14 cellular contexts compared by ENCODE assay signal in the genomic region with DNA sequence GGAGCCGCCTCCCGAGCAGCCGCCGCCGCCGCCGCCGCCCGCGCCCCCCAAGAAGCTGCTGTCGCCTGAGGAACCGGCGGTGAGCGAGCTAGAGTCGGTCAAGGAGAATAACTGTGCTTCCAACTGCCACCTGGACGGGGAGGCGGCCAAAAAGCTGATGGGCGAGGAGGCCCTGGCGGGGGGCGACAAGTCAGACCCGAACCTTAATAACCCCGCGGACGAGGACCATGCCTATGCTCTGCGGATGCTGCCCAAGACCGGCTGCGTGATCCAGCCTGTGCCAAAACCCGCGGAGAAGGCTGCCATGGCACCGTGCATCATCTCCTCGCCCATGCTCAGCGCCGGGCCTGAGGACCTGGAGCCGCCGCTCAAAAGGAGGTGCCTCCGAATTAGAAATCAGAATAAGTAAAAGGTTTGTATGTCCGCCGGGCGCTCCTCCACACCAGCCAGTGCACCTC.
A peak's percentile ranks its signal among the peaks of the same experiment; 100 is the strongest.
DNase-seq lines count a peak whose midpoint lies in the region; ATAC-seq and TF ChIP-seq lines count a peak whose summit lies in the region.
"Had no signal": no experiment of that assay in that cellular context is flagged by ENCODE, and none has a peak within 500 bp of the region (broad histone marks: within the 10 kb centered on the region; RNA-seq: fewer than 3 reads in every experiment).

No MANE protein-coding gene starts in this region.

- no peaks in the 10 kb centered on the region for H3K4me1 ChIP-seq in hepatocyte (ENCODE audit: insufficient read depth)

- TF ChIP-seq CTCF in WTC11 (IDR thresholded peaks at IDR 0.05), result no peak
- TF ChIP-seq CTCF in hepatocyte (IDR thresholded peaks at IDR 0.05; ENCODE audit: poor library complexity), result no peak

- peak overlapping the region; percentile 11 for H3K4me3 Mint-ChIP-seq in activated naive CD4-positive, alpha-beta T cell treated with anti-CD3 and anti-CD28 coated beads for 36 hours
- H3K4me3 Mint-ChIP-seq in activated naive CD4-positive, alpha-beta T cell treated with anti-CD3 and anti-CD28 coated beads, Interleukin-2, amount 10 ng/mL, durations not matched to agents 7 days and 5 days, result no peak overlapping the region
- H3K4me3 Mint-ChIP-seq in WTC11, result peak overlapping the region; percentile 45
- peak overlapping the region; percentile 44 to 65 for H3K4me3 Mint-ChIP-seq in stimulated activated naive B cell treated with anti-CD40 and anti-IgM and Interleukin-4, amounts not matched to agents 10 μg/mL and 1 μg/mL and 100 μg/mL, for 72 hours

- no peak; the same call in 1 of the 2 replicates for ATAC-seq in WTC11
- ATAC-seq in stimulated activated naive B cell treated with anti-CD40 and anti-IgM and Interleukin-4, amounts not matched to agents 10 μg/mL and 1 μg/mL and 100 μg/mL, for 72 hours (replicated peaks), result no peak
- ATAC-seq in HG02798 (IDR thresholded peaks at IDR 0.05; ENCODE audit: poor library complexity, unreplicated experiment), result no peak

- no peaks in the 10 kb centered on the region for H3K9me3 Mint-ChIP-seq in activated naive CD4-positive, alpha-beta T cell treated with anti-CD3 and anti-CD28 coated beads for 36 hours
- no peaks in the 10 kb centered on the region for H3K9me3 Mint-ChIP-seq in activated naive CD4-positive, alpha-beta T cell treated with anti-CD3 and anti-CD28 coated beads, Interleukin-2, amount 10 ng/mL, durations not matched to agents 7 days and 5 days
- no peaks in the 10 kb centered on the region for H3K9me3 Mint-ChIP-seq in WTC11
- H3K9me3 Mint-ChIP-seq in stimulated activated naive B cell treated with anti-CD40 and anti-IgM and Interleukin-4, amounts not matched to agents 10 μg/mL and 1 μg/mL and 100 μg/mL, for 72 hours, result no peaks in the 10 kb centered on the region

- H3K27me3 Mint-ChIP-seq in activated naive CD4-positive, alpha-beta T cell treated with anti-CD3 and anti-CD28 coated beads for 36 hours (ENCODE audit: low read depth), result peaks cover 58% of the 10 kb centered on the region
- H3K27me3 Mint-ChIP-seq in activated naive CD4-positive, alpha-beta T cell treated with anti-CD3 and anti-CD28 coated beads, Interleukin-2, amount 10 ng/mL, durations not matched to agents 7 days and 5 days, result peaks cover 81% of the 10 kb centered on the region
- H3K27me3 Mint-ChIP-seq in WTC11 (ENCODE audit: low read depth), result peaks cover 33% of the 10 kb centered on the region
- peaks cover 25 to 33% of the 10 kb centered on the region in 2 donors for H3K27me3 Mint-ChIP-seq in stimulated activated naive B cell treated with anti-CD40 and anti-IgM and Interleukin-4, amounts not matched to agents 10 μg/mL and 1 μg/mL and 100 μg/mL, for 72 hours

- H3K27ac ChIP-seq in hepatocyte, result no peak overlapping the region
- H3K27ac ChIP-seq: adrenal gland had no signal

- no peak overlapping the region for H3K27ac Mint-ChIP-seq in activated naive CD4-positive, alpha-beta T cell treated with anti-CD3 and anti-CD28 coated beads for 36 hours
- no peak overlapping the region for H3K27ac Mint-ChIP-seq in activated naive CD4-positive, alpha-beta T cell treated with anti-CD3 and anti-CD28 coated beads, Interleukin-2, amount 10 ng/mL, durations not matched to agents 7 days and 5 days
- no peak overlapping the region for H3K27ac Mint-ChIP-seq in WTC11
- H3K27ac Mint-ChIP-seq in stimulated activated naive B cell treated with anti-CD40 and anti-IgM and Interleukin-4, amounts not matched to agents 10 μg/mL and 1 μg/mL and 100 μg/mL, for 72 hours, result peak overlapping the region; percentile 37

- no peaks in the 10 kb centered on the region for H3K36me3 ChIP-seq in hepatocyte (replicated peaks; ENCODE audit: insufficient read depth, low read depth)
- H3K36me3 ChIP-seq: adrenal gland, MG63 had no signal

- H3K36me3 Mint-ChIP-seq in activated naive CD4-positive, alpha-beta T cell treated with anti-CD3 and anti-CD28 coated beads for 36 hours (ENCODE audit: low read depth), result no peaks in the 10 kb centered on the region
- no peaks in the 10 kb centered on the region for H3K36me3 Mint-ChIP-seq in activated naive CD4-positive, alpha-beta T cell treated with anti-CD3 and anti-CD28 coated beads, Interleukin-2, amount 10 ng/mL, durations not matched to agents 7 days and 5 days
- no peaks in the 10 kb centered on the region for H3K36me3 Mint-ChIP-seq in WTC11
- peaks cover 3 to 9% of the 10 kb centered on the region in 2 donors for H3K36me3 Mint-ChIP-seq in stimulated activated naive B cell treated with anti-CD40 and anti-IgM and Interleukin-4, amounts not matched to agents 10 μg/mL and 1 μg/mL and 100 μg/mL, for 72 hours

- H3K4me3 ChIP-seq in hepatocyte, result no peak overlapping the region
- H3K4me3 ChIP-seq: MG63 had no signal

- no peaks in the 10 kb centered on the region for H4K20me1 ChIP-seq in hepatocyte (ENCODE audit: insufficient read depth, poor library complexity, severe bottlenecking)

- no peak for DNase-seq in activated naive CD4-positive, alpha-beta T cell treated with anti-CD3 and anti-CD28 coated beads for 36 hours
- DNase-seq in activated naive CD4-positive, alpha-beta T cell treated with anti-CD3 and anti-CD28 coated beads, Interleukin-2, amount 10 ng/mL, durations not matched to agents 7 days and 5 days, result no peak
- DNase-seq in WTC11 (ENCODE audit: low spot score) (no peak), hepatocyte (ENCODE audit: low spot score) (no peak), SW 1271 (lab: John Stamatoyannopoulos, UW) (no peak), SIG-M5 (lab: John Stamatoyannopoulos, UW) (no peak)
- DNase-seq in stimulated activated naive B cell treated with anti-CD40 and anti-IgM and Interleukin-4, amounts not matched to agents 10 μg/mL and 1 μg/mL and 100 μg/mL, for 72 hours, result no peak
- DNase-seq: adrenal gland, kidney glomerular epithelial cell, MG63, NCI-H2081 treated with DMSO at 0.1 percent for 48 hours, NCI-H524 treated with DMSO at 0.1 percent for 48 hours had no signal

- H3K4me1 Mint-ChIP-seq in activated naive CD4-positive, alpha-beta T cell treated with anti-CD3 and anti-CD28 coated beads for 36 hours (ENCODE audit: low read depth), result peaks cover 9% of the 10 kb centered on the region
- H3K4me1 Mint-ChIP-seq in activated naive CD4-positive, alpha-beta T cell treated with anti-CD3 and anti-CD28 coated beads, Interleukin-2, amount 10 ng/mL, durations not matched to agents 7 days and 5 days, result peaks cover 7% of the 10 kb centered on the region
- H3K4me1 Mint-ChIP-seq in WTC11, result peaks cover 9% of the 10 kb centered on the region
- peaks cover 26 to 56% of the 10 kb centered on the region in 2 donors for H3K4me1 Mint-ChIP-seq in stimulated activated naive B cell treated with anti-CD40 and anti-IgM and Interleukin-4, amounts not matched to agents 10 μg/mL and 1 μg/mL and 100 μg/mL, for 72 hours

- POLR2A ChIA-PET in WTC11 (lab: Charles Lee), result interaction anchor here (0.5 kb wide), 1 partner anchor 14 kb away, joined by 3 read pairs; no protein-coding TSS in a partner anchor

- H3K9me2 ChIP-seq in hepatocyte (replicated peaks; ENCODE audit: insufficient read depth), result no peaks in the 10 kb centered on the region
- H3K9me2 ChIP-seq: SK-N-SH had no signal

- H3K4me2 ChIP-seq in hepatocyte, result peak overlapping the region; percentile 67
- H3K4me2 ChIP-seq: SK-N-SH had no signal

- H3K9me3 ChIP-seq in hepatocyte (ENCODE audit: low read depth), result no peaks in the 10 kb centered on the region
- H3K9me3 ChIP-seq: adrenal gland, MG63, SK-N-SH had no signal

- intact Hi-C loops in activated naive CD4-positive, alpha-beta T cell treated with anti-CD3 and anti-CD28 coated beads for 36 hours (cut with micrococcal nuclease), result no loop called here

- CTCF ChIA-PET in activated naive CD4-positive, alpha-beta T cell treated with anti-CD3 and anti-CD28 coated beads for 36 hours (lab: Charles Lee), result no interaction called here
- CTCF ChIA-PET in activated naive CD4-positive, alpha-beta T cell treated with anti-CD3 and anti-CD28 coated beads, Interleukin-2, amount 10 ng/mL, durations not matched to agents 7 days and 5 days (lab: Charles Lee), result no interaction called here
- CTCF ChIA-PET in WTC11 (lab: Charles Lee), result interaction anchor here (1.1 to 1.9 kb wide), 4 partner anchors 124 to 456 kb away, joined by 3 to 9 read pairs (median 4); a partner anchor contains a TSS

- peaks cover 6% of the 10 kb centered on the region for H3K27me3 ChIP-seq in hepatocyte
- H3K27me3 ChIP-seq: adrenal gland had no signal

- no peak overlapping the region for H2AFZ ChIP-seq in hepatocyte

- WGBS in hepatocyte (ENCODE audit: low lambda C conversion rate, missing lambda C conversion rate), result 60% methylated on average over 39 of the region's 39 CpGs

- no peaks in the 10 kb centered on the region for H3K79me2 ChIP-seq in hepatocyte

TF ChIP-seq in WTC11, 78 proteins besides CTCF, POLR2A, EP300 and RAD21 (continues in another document):
- TF ChIP-seq, protein P1, sequence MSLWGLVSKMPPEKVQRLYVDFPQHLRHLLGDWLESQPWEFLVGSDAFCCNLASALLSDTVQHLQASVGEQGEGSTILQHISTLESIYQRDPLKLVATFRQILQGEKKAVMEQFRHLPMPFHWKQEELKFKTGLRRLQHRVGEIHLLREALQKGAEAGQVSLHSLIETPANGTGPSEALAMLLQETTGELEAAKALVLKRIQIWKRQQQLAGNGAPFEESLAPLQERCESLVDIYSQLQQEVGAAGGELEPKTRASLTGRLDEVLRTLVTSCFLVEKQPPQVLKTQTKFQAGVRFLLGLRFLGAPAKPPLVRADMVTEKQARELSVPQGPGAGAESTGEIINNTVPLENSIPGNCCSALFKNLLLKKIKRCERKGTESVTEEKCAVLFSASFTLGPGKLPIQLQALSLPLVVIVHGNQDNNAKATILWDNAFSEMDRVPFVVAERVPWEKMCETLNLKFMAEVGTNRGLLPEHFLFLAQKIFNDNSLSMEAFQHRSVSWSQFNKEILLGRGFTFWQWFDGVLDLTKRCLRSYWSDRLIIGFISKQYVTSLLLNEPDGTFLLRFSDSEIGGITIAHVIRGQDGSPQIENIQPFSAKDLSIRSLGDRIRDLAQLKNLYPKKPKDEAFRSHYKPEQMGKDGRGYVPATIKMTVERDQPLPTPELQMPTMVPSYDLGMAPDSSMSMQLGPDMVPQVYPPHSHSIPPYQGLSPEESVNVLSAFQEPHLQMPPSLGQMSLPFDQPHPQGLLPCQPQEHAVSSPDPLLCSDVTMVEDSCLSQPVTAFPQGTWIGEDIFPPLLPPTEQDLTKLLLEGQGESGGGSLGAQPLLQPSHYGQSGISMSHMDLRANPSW (CRISPR knock-in tag; conservative IDR thresholded peaks at IDR 0.05; ENCODE audit: low read depth), result no peak
- TF ChIP-seq ZNF423 (CRISPR knock-in tag; IDR thresholded peaks at IDR 0.05) (no peak), ZNF219 (CRISPR knock-in tag; IDR thresholded peaks at IDR 0.05; ENCODE audit: borderline replicate concordance) (no peak), CBFB (CRISPR knock-in tag; IDR thresholded peaks at IDR 0.05; ENCODE audit: low read depth) (no peak), NR1H2 (CRISPR knock-in tag; IDR thresholded peaks at IDR 0.05) (no peak), SMAD3 (CRISPR knock-in tag; IDR thresholded peaks at IDR 0.05; ENCODE audit: borderline replicate concordance) (no peak), NFYB (CRISPR knock-in tag; conservative IDR thresholded peaks at IDR 0.05; ENCODE audit: low read depth) (no peak)
